8 cellular contexts compared by ENCODE assay signal in the genomic region with DNA sequence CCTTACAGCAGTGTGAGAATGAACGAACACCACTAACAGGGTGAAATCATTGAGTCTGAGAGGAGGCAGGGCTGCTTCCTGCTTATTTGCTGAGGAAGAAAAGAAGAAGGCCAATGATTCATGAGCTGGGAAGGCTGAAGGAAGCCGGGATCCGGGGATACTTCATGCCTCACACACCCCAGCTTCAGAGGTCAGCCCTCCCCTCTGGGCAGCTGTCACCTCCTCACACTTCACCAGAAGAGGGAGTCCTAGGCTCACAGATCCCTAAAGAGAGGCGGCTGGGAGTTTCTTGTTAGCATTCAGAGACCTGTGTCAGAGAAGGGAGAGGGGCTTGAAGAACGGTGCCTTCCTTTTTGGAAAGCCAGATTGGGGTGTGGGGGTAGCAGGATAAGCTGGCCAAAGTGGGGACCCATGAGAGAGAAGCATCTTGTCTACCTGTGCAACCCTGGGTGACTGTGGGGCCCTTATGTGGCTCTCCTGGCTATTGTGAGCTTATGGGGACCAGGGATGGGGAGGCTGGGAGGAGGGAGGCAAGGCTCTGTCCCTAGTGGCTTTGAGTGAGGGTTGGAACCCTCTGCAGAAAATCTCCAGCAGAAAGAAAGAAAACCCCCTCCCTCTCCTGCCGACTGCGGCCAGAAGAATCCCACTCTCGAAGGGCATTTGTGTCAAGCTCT.
DNase-seq lines count a peak whose midpoint lies in the region; ATAC-seq and TF ChIP-seq lines count a peak whose summit lies in the region.

No MANE protein-coding gene starts in this region.

- peaks cover 0 to 10% of the 10 kb centered on the region in 2 donors for H3K27me3 ChIP-seq in tibial nerve

- no peak for TF ChIP-seq EP300 in tibial nerve (IDR thresholded peaks at IDR 0.05)

- DNase-seq in EL (peak; percentile 95), NCI-H510A treated with DMSO at 0.1 percent for 48 hours (lab: John Stamatoyannopoulos, UW) (peak; percentile 73), tibial nerve (ENCODE audit: low spot score in 2 of 2) (peak in 1 of 2 donors; percentile 16)
- DNase-seq in activated CD4-positive, alpha-beta T cell treated with anti-CD3 and anti-CD28 coated beads, Interleukin-2, amount 50 U/mL, for 4 hours: peak; percentile 20
- peak in 8 of 10 donors; percentile 8 to 68 (median 27) for DNase-seq in naive thymus-derived CD8-positive, alpha-beta T cell

- TF ChIP-seq CTCF in tibial nerve (IDR thresholded peaks at IDR 0.05): peak; percentile 32 to 55 (median 42)

- H3K9me3 ChIP-seq in tibial nerve: peaks cover 0 to 10% (median 3%) of the 10 kb centered on the region in 4 donors

- ATAC-seq in HG02642 (IDR thresholded peaks at IDR 0.05; ENCODE audit: poor library complexity, unreplicated experiment): peak; percentile 57
- peak; percentile 90 for ATAC-seq in esophagus mucosa
- ATAC-seq in naive thymus-derived CD8-positive, alpha-beta T cell: no peak
- ATAC-seq in HG03108 (IDR thresholded peaks at IDR 0.05; ENCODE audit: unreplicated experiment): no peak

- no peak overlapping the region for H3K27ac ChIP-seq in tibial nerve

- 40 to 41% methylated on average over 8 of the region's 8 CpGs for WGBS in tibial nerve, 2 donors

- H3K4me1 Mint-ChIP-seq in naive thymus-derived CD8-positive, alpha-beta T cell: peaks cover 11 to 25% (median 21%) of the 10 kb centered on the region in 4 donors

- H3K4me1 ChIP-seq in tibial nerve: peaks cover 0 to 11% (median 0%) of the 10 kb centered on the region in 4 donors

- H3K36me3 ChIP-seq in tibial nerve: no peaks in the 10 kb centered on the region

- H3K4me3 Mint-ChIP-seq in naive thymus-derived CD8-positive, alpha-beta T cell: peak overlapping the region in 1 of 10 donors; percentile 4

- H3K36me3 Mint-ChIP-seq in naive thymus-derived CD8-positive, alpha-beta T cell: no peaks in the 10 kb centered on the region

- no peak overlapping the region for H3K4me3 ChIP-seq in tibial nerve

- H3K27ac Mint-ChIP-seq in naive thymus-derived CD8-positive, alpha-beta T cell: no peak overlapping the region

- H3K27me3 Mint-ChIP-seq in naive thymus-derived CD8-positive, alpha-beta T cell: peaks cover 6 to 32% (median 15%) of the 10 kb centered on the region in 5 donors

- POLR2A ChIA-PET in naive thymus-derived CD8-positive, alpha-beta T cell (lab: Charles Lee): no interaction called here

- H3K9me3 Mint-ChIP-seq in naive thymus-derived CD8-positive, alpha-beta T cell: peaks cover 0 to 8% (median 2%) of the 10 kb centered on the region in 9 donors

- TF ChIP-seq POLR2A in tibial nerve (IDR thresholded peaks at IDR 0.05): no peak

Comparison
In these comparisons a context has a peak if more than half of its experiments do, and no peak if none do; other contexts are left out.
1. ATAC-seq: peak in HG02642 (single experiment) and esophagus mucosa (single experiment); none in naive thymus-derived CD8-positive, alpha-beta T cell (0 of 2) and HG03108 (single experiment).